In the genomic region with DNA sequence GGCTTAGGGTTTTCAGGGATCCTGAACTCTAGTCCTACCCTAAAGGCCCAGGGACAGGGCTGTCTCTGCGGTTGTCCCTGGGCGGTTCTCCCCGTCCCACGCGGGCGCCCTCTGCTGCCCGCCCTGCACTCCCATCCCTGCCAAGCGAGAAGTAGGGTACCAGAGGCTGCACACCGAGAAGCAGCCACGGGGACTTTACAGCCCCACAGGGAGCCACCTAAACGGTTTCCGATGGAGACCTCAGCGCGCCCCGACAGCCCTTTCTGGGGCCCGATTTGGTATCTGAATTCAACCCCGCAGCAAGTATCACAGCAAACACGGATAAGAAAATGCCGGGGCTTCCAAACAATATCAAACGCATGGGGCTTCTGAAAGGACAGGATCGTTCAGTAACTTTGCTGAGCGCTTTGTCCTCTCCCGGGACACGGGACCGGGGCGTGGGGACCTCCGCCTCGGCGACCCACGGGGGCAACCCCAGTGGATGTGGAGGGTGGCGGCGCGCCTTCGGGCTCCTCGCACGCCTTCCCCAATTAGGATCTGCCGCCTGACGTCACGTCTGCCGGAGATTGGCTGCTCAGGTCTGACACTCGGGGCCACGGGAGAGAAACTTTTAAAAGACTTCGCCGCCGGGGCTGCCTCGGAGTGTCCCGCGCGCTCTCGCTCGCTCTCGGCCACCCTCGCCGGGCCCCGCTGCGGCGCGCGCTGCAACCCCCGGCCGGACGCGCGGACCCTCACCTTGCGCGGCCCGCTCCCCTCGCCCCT, we compare ENCODE assay signal across 8 cellular contexts. TPM values are rescaled to one million over a fixed set of nuclear protein-coding genes. Genes with fewer than 3 reads are reported as not detected.
DNase-seq lines count a peak whose midpoint lies in the region; ATAC-seq and TF ChIP-seq lines count a peak whose summit lies in the region.

A gene with protein sequence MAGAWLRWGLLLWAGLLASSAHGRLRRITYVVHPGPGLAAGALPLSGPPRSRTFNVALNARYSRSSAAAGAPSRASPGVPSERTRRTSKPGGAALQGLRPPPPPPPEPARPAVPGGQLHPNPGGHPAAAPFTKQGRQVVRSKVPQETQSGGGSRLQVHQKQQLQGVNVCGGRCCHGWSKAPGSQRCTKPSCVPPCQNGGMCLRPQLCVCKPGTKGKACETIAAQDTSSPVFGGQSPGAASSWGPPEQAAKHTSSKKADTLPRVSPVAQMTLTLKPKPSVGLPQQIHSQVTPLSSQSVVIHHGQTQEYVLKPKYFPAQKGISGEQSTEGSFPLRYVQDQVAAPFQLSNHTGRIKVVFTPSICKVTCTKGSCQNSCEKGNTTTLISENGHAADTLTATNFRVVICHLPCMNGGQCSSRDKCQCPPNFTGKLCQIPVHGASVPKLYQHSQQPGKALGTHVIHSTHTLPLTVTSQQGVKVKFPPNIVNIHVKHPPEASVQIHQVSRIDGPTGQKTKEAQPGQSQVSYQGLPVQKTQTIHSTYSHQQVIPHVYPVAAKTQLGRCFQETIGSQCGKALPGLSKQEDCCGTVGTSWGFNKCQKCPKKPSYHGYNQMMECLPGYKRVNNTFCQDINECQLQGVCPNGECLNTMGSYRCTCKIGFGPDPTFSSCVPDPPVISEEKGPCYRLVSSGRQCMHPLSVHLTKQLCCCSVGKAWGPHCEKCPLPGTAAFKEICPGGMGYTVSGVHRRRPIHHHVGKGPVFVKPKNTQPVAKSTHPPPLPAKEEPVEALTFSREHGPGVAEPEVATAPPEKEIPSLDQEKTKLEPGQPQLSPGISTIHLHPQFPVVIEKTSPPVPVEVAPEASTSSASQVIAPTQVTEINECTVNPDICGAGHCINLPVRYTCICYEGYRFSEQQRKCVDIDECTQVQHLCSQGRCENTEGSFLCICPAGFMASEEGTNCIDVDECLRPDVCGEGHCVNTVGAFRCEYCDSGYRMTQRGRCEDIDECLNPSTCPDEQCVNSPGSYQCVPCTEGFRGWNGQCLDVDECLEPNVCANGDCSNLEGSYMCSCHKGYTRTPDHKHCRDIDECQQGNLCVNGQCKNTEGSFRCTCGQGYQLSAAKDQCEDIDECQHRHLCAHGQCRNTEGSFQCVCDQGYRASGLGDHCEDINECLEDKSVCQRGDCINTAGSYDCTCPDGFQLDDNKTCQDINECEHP (N-terminal part only) (plus strand): TSS at position 640 of the 762 bp plus-strand sequence. CDS start 372 bp downstream, outside the sequence.

- H3K4me1 ChIP-seq in BLaER1, result peaks cover 18% of the 10 kb centered on the region

- H3K9me3 ChIP-seq in BLaER1, result no peaks in the 10 kb centered on the region

- H3K27ac ChIP-seq in BLaER1, result peak within 1 kb of the TSS; percentile 74

- no peaks in the 10 kb centered on the region for H3K36me3 Mint-ChIP-seq in activated T-cell treated with anti-CD3 and anti-CD28 coated beads, Interleukin-2, amount 50 U/mL, for 4 hours (ENCODE audit: insufficient read depth)
- H3K36me3 Mint-ChIP-seq in naive B cell, result no peaks in the 10 kb centered on the region

- peaks cover 24% of the 10 kb centered on the region for H3K27me3 Mint-ChIP-seq in activated T-cell treated with anti-CD3 and anti-CD28 coated beads, Interleukin-2, amount 50 U/mL, for 4 hours (ENCODE audit: low read depth)
- peaks cover 37 to 52% (median 43%) of the 10 kb centered on the region in 3 donors for H3K27me3 Mint-ChIP-seq in naive B cell
- peaks cover 48% of the 10 kb centered on the region for H3K27me3 Mint-ChIP-seq in stimulated activated naive CD8-positive, alpha-beta T cell treated with anti-CD3 and anti-CD28 coated beads, Interleukin-15, amount 100 ng/mL, for 72 hours

- TF ChIP-seq CTCF in fibroblast of mammary gland (conservative IDR thresholded peaks at IDR 0.05; ENCODE audit: control insufficient read depth, insufficient read depth, low read depth, low read length), result peak; percentile 71

- peaks cover 11% of the 10 kb centered on the region for H3K27me3 ChIP-seq in BLaER1

- peaks cover 3% of the 10 kb centered on the region for H3K4me1 Mint-ChIP-seq in activated T-cell treated with anti-CD3 and anti-CD28 coated beads, Interleukin-2, amount 50 U/mL, for 4 hours (ENCODE audit: low read depth)
- H3K4me1 Mint-ChIP-seq in naive B cell, result peaks cover 4 to 16% (median 10%) of the 10 kb centered on the region in 3 donors
- peaks cover 15% of the 10 kb centered on the region for H3K4me1 Mint-ChIP-seq in stimulated activated naive CD8-positive, alpha-beta T cell treated with anti-CD3 and anti-CD28 coated beads, Interleukin-15, amount 100 ng/mL, for 72 hours

- H3K4me3 Mint-ChIP-seq in activated T-cell treated with anti-CD3 and anti-CD28 coated beads, Interleukin-2, amount 50 U/mL, for 4 hours, result peak within 1 kb of the TSS; percentile 76
- peak within 1 kb of the TSS; percentile 79 to 92 (median 87) for H3K4me3 Mint-ChIP-seq in naive B cell
- peak within 1 kb of the TSS; percentile 79 to 84 for H3K4me3 Mint-ChIP-seq in stimulated activated naive CD8-positive, alpha-beta T cell treated with anti-CD3 and anti-CD28 coated beads, Interleukin-15, amount 100 ng/mL, for 72 hours

- no peaks in the 10 kb centered on the region for H3K36me3 ChIP-seq in BLaER1

- peak within 1 kb of the TSS; percentile 90 for H3K4me2 ChIP-seq in BLaER1

- peak within 1 kb of the TSS; percentile 78 for H3K9ac ChIP-seq in BLaER1

- H3K27ac Mint-ChIP-seq in naive B cell, result peak within 1 kb of the TSS in 2 of 6 donors; percentile 29 to 56
- peak within 1 kb of the TSS in 1 of 2 donors; percentile 54 for H3K27ac Mint-ChIP-seq in stimulated activated naive CD8-positive, alpha-beta T cell treated with anti-CD3 and anti-CD28 coated beads, Interleukin-15, amount 100 ng/mL, for 72 hours

- DNase-seq in NOMO-1 (lab: John Stamatoyannopoulos, UW; ENCODE audit: unreplicated experiment in 2 of 2) (peak; percentile 22 to 41), fibroblast of mammary gland (ENCODE audit: low read depth) (peak; percentile 58), naive B cell (peak; percentile 49)
- peak; percentile 23 for DNase-seq in activated T-cell treated with anti-CD3 and anti-CD28 coated beads, Interleukin-2, amount 50 U/mL, for 4 hours
- DNase-seq in stimulated activated naive CD8-positive, alpha-beta T cell treated with anti-CD3 and anti-CD28 coated beads, Interleukin-15, amount 100 ng/mL, for 72 hours, result peak; percentile 58 to 62

- no peaks in the 10 kb centered on the region for H4K20me1 ChIP-seq in BLaER1

- ATAC-seq in GM19025 (IDR thresholded peaks at IDR 0.05; ENCODE audit: low read depth, unreplicated experiment), result peak; percentile 60
- ATAC-seq in HG03175 (IDR thresholded peaks at IDR 0.05; ENCODE audit: unreplicated experiment), result peak; percentile 73
- ATAC-seq in activated T-cell treated with anti-CD3 and anti-CD28 coated beads, Interleukin-2, amount 50 U/mL, for 4 hours, result peak; percentile 77 to 80
- peak; percentile 76 to 78 for ATAC-seq in naive B cell (ENCODE audit: low read depth in 2 of 2)
- peak; percentile 81 for ATAC-seq in stimulated activated naive CD8-positive, alpha-beta T cell treated with anti-CD3 and anti-CD28 coated beads, Interleukin-15, amount 100 ng/mL, for 72 hours

- H3K4me3 ChIP-seq in BLaER1, result peak within 1 kb of the TSS; percentile 89
- H3K4me3 ChIP-seq in fibroblast of mammary gland (ENCODE audit: control insufficient read depth, low read depth, low read length), result peak within 1 kb of the TSS; percentile 68

- no peaks in the 10 kb centered on the region for H3K9me3 Mint-ChIP-seq in activated T-cell treated with anti-CD3 and anti-CD28 coated beads, Interleukin-2, amount 50 U/mL, for 4 hours
- H3K9me3 Mint-ChIP-seq in naive B cell, result no peaks in the 10 kb centered on the region
- peaks cover 0 to 4% of the 10 kb centered on the region in 2 donors for H3K9me3 Mint-ChIP-seq in stimulated activated naive CD8-positive, alpha-beta T cell treated with anti-CD3 and anti-CD28 coated beads, Interleukin-15, amount 100 ng/mL, for 72 hours

RNA-seq across cellular contexts. Expression of the gene that starts here (rescaled TPM):
- under 1 TPM; 0.21 to 0.33 (median 0.22) TPM for total RNA-seq in activated T-cell treated with anti-CD3 and anti-CD28 coated beads, Interleukin-2, amount 50 U/mL, for 4 hours
- polyA plus RNA-seq in naive B cell (ENCODE audit: low read depth in 6 of 6), result 1 to 10 TPM in 2 of 6 donors, under 1 TPM in 3, not detected in 1; 0.43 to 2.0 (median 0.92) TPM

Comparison
In these comparisons a context has a peak if more than half of its experiments do, and no peak if none do; other contexts are left out.
1. Peak in every context shown above with its lines: DNase-seq, ATAC-seq, H3K4me3 ChIP-seq and H3K27ac ChIP-seq.
2. Peak in DNase-seq and ATAC-seq in activated T-cell treated with anti-CD3 and anti-CD28 coated beads, Interleukin-2, amount 50 U/mL, for 4 hours; RNA of the gene not detected or under 1 TPM.